In the genomic region with DNA sequence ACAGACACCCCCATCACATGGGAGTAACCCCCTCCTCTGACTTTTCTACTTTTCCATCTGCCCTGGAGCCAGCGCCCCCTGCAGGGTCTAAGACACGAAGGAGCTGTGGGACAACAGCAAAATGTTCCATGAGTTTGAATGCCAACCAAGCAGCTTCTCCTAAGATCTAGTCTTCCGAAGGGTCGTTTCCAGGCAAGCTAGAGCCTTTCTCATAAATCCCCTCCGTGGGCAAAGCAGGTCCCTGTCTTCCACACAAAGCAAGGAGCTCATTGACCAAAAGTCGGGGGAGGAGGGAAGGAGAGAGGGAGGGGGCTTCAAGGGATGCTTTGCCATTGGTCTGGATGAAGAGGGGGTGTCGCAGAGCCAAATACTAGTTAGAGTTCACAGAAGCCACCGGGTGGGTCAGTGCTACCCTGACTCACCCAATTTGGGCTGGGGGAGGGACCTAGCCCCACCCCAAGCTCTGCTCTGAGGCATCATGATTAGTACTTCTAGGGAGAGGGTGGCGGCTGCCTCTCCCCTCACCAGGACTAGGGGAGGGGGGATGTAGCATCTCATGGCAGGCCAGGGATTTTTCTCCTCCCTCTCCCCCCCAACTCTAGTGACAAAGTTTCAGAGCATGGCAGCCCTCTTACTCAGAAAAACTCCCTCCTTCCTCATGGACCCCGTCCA, we compare ENCODE assay signal across 8 cellular contexts. TPM values are rescaled to one million over a fixed set of nuclear protein-coding genes. Genes with fewer than 3 reads are reported as not detected.
DNase-seq lines count a peak whose midpoint lies in the region; ATAC-seq and TF ChIP-seq lines count a peak whose summit lies in the region.

No MANE protein-coding gene starts in this region.

- peaks cover 11% of the 10 kb centered on the region for H3K4me1 Mint-ChIP-seq in activated CD8-positive, alpha-beta T cell treated with anti-CD3 and anti-CD28 coated beads for 36 hours (ENCODE audit: low read depth)
- H3K4me1 Mint-ChIP-seq in activated CD8-positive, alpha-beta T cell treated with anti-CD3 and anti-CD28 coated beads, Interleukin-2, amount 10 ng/mL, durations not matched to agents 7 days and 5 days (ENCODE audit: low read depth) = peaks cover 10% of the 10 kb centered on the region
- peaks cover 25% of the 10 kb centered on the region for H3K4me1 Mint-ChIP-seq in stimulated activated effector memory CD8-positive, alpha-beta T cell treated with anti-CD3 and anti-CD28 coated beads, Interleukin-12 subunit alpha, Interleukin-12 subunit beta, amount 100 ng/mL, for 72 hours

- intact Hi-C loops in activated CD8-positive, alpha-beta T cell treated with anti-CD3 and anti-CD28 coated beads for 36 hours (cut with micrococcal nuclease) = no loop called here

- CTCF ChIA-PET in activated CD8-positive, alpha-beta T cell treated with anti-CD3 and anti-CD28 coated beads for 36 hours (lab: Charles Lee) = interaction anchor here (0.9 to 2.7 kb wide), 25 partner anchors 8 to 139 kb away, joined by 3 to 19 read pairs (median 4); partner anchors contain the start of genes COX6A1 and PLA2G1B
- CTCF ChIA-PET in activated CD8-positive, alpha-beta T cell treated with anti-CD3 and anti-CD28 coated beads, Interleukin-2, amount 10 ng/mL, durations not matched to agents 7 days and 5 days (lab: Charles Lee) = interaction anchor here (0.6 to 3.0 kb wide), 11 partner anchors 10 to 89 kb away, joined by 3 to 17 read pairs (median 3); no protein-coding TSS in a partner anchor

- H3K9me3 Mint-ChIP-seq in activated CD8-positive, alpha-beta T cell treated with anti-CD3 and anti-CD28 coated beads for 36 hours = no peaks in the 10 kb centered on the region
- H3K9me3 Mint-ChIP-seq in activated CD8-positive, alpha-beta T cell treated with anti-CD3 and anti-CD28 coated beads, Interleukin-2, amount 10 ng/mL, durations not matched to agents 7 days and 5 days (ENCODE audit: insufficient read depth) = no peaks in the 10 kb centered on the region
- H3K9me3 Mint-ChIP-seq in stimulated activated effector memory CD8-positive, alpha-beta T cell treated with anti-CD3 and anti-CD28 coated beads, Interleukin-12 subunit alpha, Interleukin-12 subunit beta, amount 100 ng/mL, for 72 hours = no peaks in the 10 kb centered on the region

- H3K4me3 Mint-ChIP-seq in activated CD8-positive, alpha-beta T cell treated with anti-CD3 and anti-CD28 coated beads for 36 hours = peak overlapping the region; percentile 58
- no peak overlapping the region for H3K4me3 Mint-ChIP-seq in activated CD8-positive, alpha-beta T cell treated with anti-CD3 and anti-CD28 coated beads, Interleukin-2, amount 10 ng/mL, durations not matched to agents 7 days and 5 days
- H3K4me3 Mint-ChIP-seq in stimulated activated effector memory CD8-positive, alpha-beta T cell treated with anti-CD3 and anti-CD28 coated beads, Interleukin-12 subunit alpha, Interleukin-12 subunit beta, amount 100 ng/mL, for 72 hours = peak overlapping the region; percentile 50

- H3K27ac Mint-ChIP-seq in activated CD8-positive, alpha-beta T cell treated with anti-CD3 and anti-CD28 coated beads for 36 hours = no peak overlapping the region
- H3K27ac Mint-ChIP-seq in activated CD8-positive, alpha-beta T cell treated with anti-CD3 and anti-CD28 coated beads, Interleukin-2, amount 10 ng/mL, durations not matched to agents 7 days and 5 days = no peak overlapping the region
- H3K27ac Mint-ChIP-seq in stimulated activated effector memory CD8-positive, alpha-beta T cell treated with anti-CD3 and anti-CD28 coated beads, Interleukin-12 subunit alpha, Interleukin-12 subunit beta, amount 100 ng/mL, for 72 hours = no peak overlapping the region

- POLR2A ChIA-PET in activated CD8-positive, alpha-beta T cell treated with anti-CD3 and anti-CD28 coated beads for 36 hours (lab: Charles Lee) = interaction anchor here (1.4 to 1.6 kb wide), 3 partner anchors 8 to 90 kb away, joined by 3 to 7 read pairs (median 4); no protein-coding TSS in a partner anchor
- POLR2A ChIA-PET in activated CD8-positive, alpha-beta T cell treated with anti-CD3 and anti-CD28 coated beads, Interleukin-2, amount 10 ng/mL, durations not matched to agents 7 days and 5 days (lab: Charles Lee) = interaction anchor here (1.0 kb wide), 1 partner anchor 76 kb away, joined by 3 read pairs; the partner anchor contains the start of gene RNU4-2

- peak; percentile 58 for TF ChIP-seq CTCF in activated CD8-positive, alpha-beta T cell treated with anti-CD3 and anti-CD28 coated beads for 36 hours (IDR thresholded peaks at IDR 0.05)
- peak; percentile 39 for TF ChIP-seq CTCF in fibroblast of villous mesenchyme (IDR thresholded peaks at IDR 0.05; ENCODE audit: insufficient read depth, low read depth, low read length)

- peaks cover 67% of the 10 kb centered on the region for H3K27me3 Mint-ChIP-seq in activated CD8-positive, alpha-beta T cell treated with anti-CD3 and anti-CD28 coated beads for 36 hours
- H3K27me3 Mint-ChIP-seq in activated CD8-positive, alpha-beta T cell treated with anti-CD3 and anti-CD28 coated beads, Interleukin-2, amount 10 ng/mL, durations not matched to agents 7 days and 5 days (ENCODE audit: low read depth) = peaks cover 70% of the 10 kb centered on the region

- peak; percentile 31 for DNase-seq in activated CD8-positive, alpha-beta T cell treated with anti-CD3 and anti-CD28 coated beads for 36 hours
- no peak for DNase-seq in activated CD8-positive, alpha-beta T cell treated with anti-CD3 and anti-CD28 coated beads, Interleukin-2, amount 10 ng/mL, durations not matched to agents 7 days and 5 days
- DNase-seq in SK-MEL-5 (ENCODE audit: low read depth, low spot score) (peak; percentile 53), fibroblast of villous mesenchyme (ENCODE audit: low read depth) (no peak), NOMO-1 treated with DMSO at 0.1 percent for 48 hours (lab: John Stamatoyannopoulos, UW; ENCODE audit: unreplicated experiment) (no peak)
- no peak for DNase-seq in stimulated activated effector memory CD8-positive, alpha-beta T cell treated with anti-CD3 and anti-CD28 coated beads, Interleukin-12 subunit alpha, Interleukin-12 subunit beta, amount 100 ng/mL, for 72 hours (ENCODE audit: low spot score in 2 of 2)
- DNase-seq in stimulated activated CD4-positive, alpha-beta T cell treated with anti-CD3 and anti-CD28 coated beads, Interleukin-12 subunit alpha, Interleukin-12 subunit beta, amount 100 ng/mL, for 4 hours = no peak

- no peak overlapping the region for H3K4me3 ChIP-seq in fibroblast of villous mesenchyme (ENCODE audit: low read depth, low read length)

- in situ Hi-C loops in SK-MEL-5 (cut with HindIII; ENCODE audit: low pct_unique_long_range_greater_than_20kb, low sequenced_read_pairs) = no loop called here

- ATAC-seq in activated CD8-positive, alpha-beta T cell treated with anti-CD3 and anti-CD28 coated beads for 36 hours = peak; percentile 45
- ATAC-seq in activated CD8-positive, alpha-beta T cell treated with anti-CD3 and anti-CD28 coated beads, Interleukin-2, amount 10 ng/mL, durations not matched to agents 7 days and 5 days = no peak
- no peak for ATAC-seq in stimulated activated effector memory CD8-positive, alpha-beta T cell treated with anti-CD3 and anti-CD28 coated beads, Interleukin-12 subunit alpha, Interleukin-12 subunit beta, amount 100 ng/mL, for 72 hours
- ATAC-seq in activated CD4-positive, CD25-positive, alpha-beta regulatory T cell treated with anti-CD3 and anti-CD28 coated beads, Interleukin-2, amount 50 U/mL, for 24 hours = no peak

- no peaks in the 10 kb centered on the region for H3K36me3 Mint-ChIP-seq in activated CD8-positive, alpha-beta T cell treated with anti-CD3 and anti-CD28 coated beads for 36 hours (ENCODE audit: low read depth)
- H3K36me3 Mint-ChIP-seq in activated CD8-positive, alpha-beta T cell treated with anti-CD3 and anti-CD28 coated beads, Interleukin-2, amount 10 ng/mL, durations not matched to agents 7 days and 5 days (ENCODE audit: low read depth) = no peaks in the 10 kb centered on the region
- H3K36me3 Mint-ChIP-seq in stimulated activated effector memory CD8-positive, alpha-beta T cell treated with anti-CD3 and anti-CD28 coated beads, Interleukin-12 subunit alpha, Interleukin-12 subunit beta, amount 100 ng/mL, for 72 hours = peaks cover 7% of the 10 kb centered on the region

RNA-seq across cellular contexts. Expression of gene MSI1, which starts 1.6 kb away (rescaled TPM):
- total RNA-seq in activated CD8-positive, alpha-beta T cell treated with anti-CD3 and anti-CD28 coated beads for 36 hours = under 1 TPM; 0.78 to 0.90 TPM
- total RNA-seq in activated CD8-positive, alpha-beta T cell treated with anti-CD3 and anti-CD28 coated beads, Interleukin-2, amount 10 ng/mL, durations not matched to agents 7 days and 5 days = not detected
- 0.85 and 1.3 TPM in 2 replicates for total RNA-seq in SK-MEL-5 (2014; rRNA removed; shearing (Covaris generic))
- 4.7 and 6.2 TPM in 2 replicates for polyA plus RNA-seq in SK-MEL-5 (2015; cell fraction: cytosol; rRNA removed)
- polyA plus RNA-seq in SK-MEL-5 (2015; cell fraction: nucleus; rRNA removed) = 4.5 and 7.6 TPM in 2 replicates
- total RNA-seq in fibroblast of villous mesenchyme = not detected in 2 replicates

RNA-seq across cellular contexts. Expression of gene PLA2G1B, which starts 39.8 kb away (rescaled TPM):
- under 1 TPM in 1 of 2 experiments, not detected in 1; 0.99 TPM for total RNA-seq in activated CD8-positive, alpha-beta T cell treated with anti-CD3 and anti-CD28 coated beads for 36 hours
- total RNA-seq in activated CD8-positive, alpha-beta T cell treated with anti-CD3 and anti-CD28 coated beads, Interleukin-2, amount 10 ng/mL, durations not matched to agents 7 days and 5 days = not detected
- not detected in 2 replicates for total RNA-seq in SK-MEL-5 (2014; rRNA removed; shearing (Covaris generic))
- polyA plus RNA-seq in SK-MEL-5 (2015; cell fraction: cytosol; rRNA removed) = not detected in 2 replicates
- not detected in 2 replicates for polyA plus RNA-seq in SK-MEL-5 (2015; cell fraction: nucleus; rRNA removed)
- not detected in 2 replicates for total RNA-seq in fibroblast of villous mesenchyme

Comparison
In these comparisons a context has a peak if more than half of its experiments do, and no peak if none do; other contexts are left out.
1. DNase-seq: peak in activated CD8-positive, alpha-beta T cell treated with anti-CD3 and anti-CD28 coated beads for 36 hours (single experiment) and SK-MEL-5 (single experiment); none in activated CD8-positive, alpha-beta T cell treated with anti-CD3 and anti-CD28 coated beads, Interleukin-2, amount 10 ng/mL, durations not matched to agents 7 days and 5 days (single experiment), fibroblast of villous mesenchyme (single experiment), stimulated activated effector memory CD8-positive, alpha-beta T cell treated with anti-CD3 and anti-CD28 coated beads, Interleukin-12 subunit alpha, Interleukin-12 subunit beta, amount 100 ng/mL, for 72 hours (0 of 2), NOMO-1 treated with DMSO at 0.1 percent for 48 hours (single experiment) and stimulated activated CD4-positive, alpha-beta T cell treated with anti-CD3 and anti-CD28 coated beads, Interleukin-12 subunit alpha, Interleukin-12 subunit beta, amount 100 ng/mL, for 4 hours (single experiment).